In the genomic region with DNA sequence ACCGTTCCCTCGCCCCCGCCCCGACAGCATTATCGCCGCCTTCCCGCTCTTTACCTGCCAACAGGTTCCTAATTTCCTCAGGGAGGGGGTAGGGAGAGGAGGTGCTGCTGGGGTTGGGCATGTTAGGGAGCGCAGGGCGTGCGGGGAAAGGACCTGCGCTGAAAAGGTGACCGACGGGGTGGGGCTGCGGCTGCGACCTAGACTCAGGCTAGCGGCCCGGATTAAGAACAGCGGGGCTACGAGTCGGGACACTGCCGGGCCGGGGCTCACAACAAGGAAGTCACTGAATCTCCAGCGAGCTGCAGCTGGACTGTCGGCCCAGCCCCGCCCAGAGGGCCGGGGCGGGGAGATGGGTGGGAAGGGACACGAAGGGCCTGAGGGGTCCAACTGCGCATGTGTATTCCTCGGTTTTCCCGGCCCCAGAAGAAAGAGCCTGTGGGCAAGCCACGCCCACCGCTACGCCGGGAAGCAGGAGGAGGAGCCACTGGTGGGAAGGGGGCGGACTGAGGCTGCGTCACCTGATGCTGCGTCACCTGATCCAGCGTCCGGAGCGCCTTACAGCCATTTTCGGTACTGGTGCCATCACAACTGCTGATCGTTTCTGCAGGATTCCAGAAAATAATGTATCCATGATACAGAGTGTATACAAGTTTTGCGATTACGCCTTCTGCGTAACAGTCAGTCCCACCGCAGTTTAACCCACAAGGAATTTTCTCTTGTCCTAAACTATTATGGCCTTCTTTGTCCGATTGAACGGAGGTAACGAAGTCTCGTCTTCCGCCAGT, we compare ENCODE assay signal across 8 cellular contexts. TPM values are rescaled to one million over a fixed set of nuclear protein-coding genes. Genes with fewer than 3 reads are reported as not detected.
DNase-seq lines count a peak whose midpoint lies in the region; FAIRE-seq and TF ChIP-seq lines count a peak whose summit lies in the region.

A gene with protein sequence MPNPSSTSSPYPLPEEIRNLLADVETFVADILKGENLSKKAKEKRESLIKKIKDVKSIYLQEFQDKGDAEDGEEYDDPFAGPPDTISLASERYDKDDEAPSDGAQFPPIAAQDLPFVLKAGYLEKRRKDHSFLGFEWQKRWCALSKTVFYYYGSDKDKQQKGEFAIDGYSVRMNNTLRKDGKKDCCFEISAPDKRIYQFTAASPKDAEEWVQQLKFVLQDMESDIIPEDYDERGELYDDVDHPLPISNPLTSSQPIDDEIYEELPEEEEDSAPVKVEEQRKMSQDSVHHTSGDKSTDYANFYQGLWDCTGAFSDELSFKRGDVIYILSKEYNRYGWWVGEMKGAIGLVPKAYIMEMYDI (minus strand): TSS at position 282 of the 785 bp plus-strand sequence. CDS start 161 bp downstream, at position 121.

- peak within 1 kb of the TSS; percentile 80 for H3K4me3 Mint-ChIP-seq in activated naive CD4-positive, alpha-beta T cell treated with anti-CD3 and anti-CD28 coated beads, Interleukin-2, amount 10 ng/mL, durations not matched to agents 7 days and 5 days

- peak within 1 kb of the TSS; percentile 68 for H3K23ac ChIP-seq in neuronal stem cell (ENCODE audit: low read depth, low read length, poor library complexity)

- no peak within 1 kb of the TSS for H2BK12ac ChIP-seq in neuronal stem cell (ENCODE audit: low read length)

- peaks cover 26% of the 10 kb centered on the region for H3K4me1 Mint-ChIP-seq in activated naive CD4-positive, alpha-beta T cell treated with anti-CD3 and anti-CD28 coated beads, Interleukin-2, amount 10 ng/mL, durations not matched to agents 7 days and 5 days

- peak within 1 kb of the TSS; percentile 99 for H2AFZ ChIP-seq in neuronal stem cell (ENCODE audit: low read length)

- peak; percentile 99 for DNase-seq in ELR (ENCODE audit: low read depth)
- DNase-seq in H54 (ENCODE audit: insufficient read length, low spot score) = peak; percentile 89
- DNase-seq in MG63 = peak; percentile 97
- peak; percentile 100 for DNase-seq in SK-MEL-5 (ENCODE audit: low read depth, low spot score)
- peak; percentile 90 for DNase-seq in activated naive CD4-positive, alpha-beta T cell treated with anti-CD3 and anti-CD28 coated beads, Interleukin-2, amount 10 ng/mL, durations not matched to agents 7 days and 5 days
- DNase-seq in frontal cortex (ENCODE audit: low spot score in 2 of 2) = peak; percentile 70 to 85
- peak; percentile 97 for DNase-seq in neuronal stem cell (ENCODE audit: low spot score)

- no peaks in the 10 kb centered on the region for H3K79me1 ChIP-seq in neuronal stem cell (ENCODE audit: low read depth, low read length)

- no peak within 1 kb of the TSS for H3K4ac ChIP-seq in neuronal stem cell (ENCODE audit: low read length)

- H2BK15ac ChIP-seq in neuronal stem cell (ENCODE audit: low read length) = peak within 1 kb of the TSS; percentile 19

- CTCF ChIA-PET in activated naive CD4-positive, alpha-beta T cell treated with anti-CD3 and anti-CD28 coated beads, Interleukin-2, amount 10 ng/mL, durations not matched to agents 7 days and 5 days (lab: Charles Lee) = interaction anchor here (1.7 kb wide), 1 partner anchor 296 kb away, joined by 4 read pairs; no protein-coding TSS in a partner anchor

- no peak within 1 kb of the TSS for H2BK120ac ChIP-seq in neuronal stem cell (ENCODE audit: low read depth, low read length)

- peak within 1 kb of the TSS; percentile 39 for H3K14ac ChIP-seq in neuronal stem cell (ENCODE audit: low read length)

- peak within 1 kb of the TSS; percentile 85 for H3K9ac ChIP-seq in neuronal stem cell (ENCODE audit: low read depth, low read length, poor library complexity)

- H3K4me3 ChIP-seq in MG63 (peak within 1 kb of the TSS; percentile 91), neuronal stem cell (ENCODE audit: low read length in 2 of 2) (peak within 1 kb of the TSS; percentile 60 to 84)

- H3K36me3 ChIP-seq in MG63 (no peaks in the 10 kb centered on the region), neuronal stem cell (replicated peaks in 1 of 2; ENCODE audit: control insufficient read depth in 2 of 2, insufficient read depth in 2 of 2, low read length in 2 of 2) (no peaks in the 10 kb centered on the region)

- no peak within 1 kb of the TSS for H2AK5ac ChIP-seq in neuronal stem cell (ENCODE audit: low read depth, low read length)

- TF ChIP-seq POLR2A in H54 (IDR thresholded peaks at IDR 0.05; ENCODE audit: low read depth, low read length) = peak; percentile 88

- H3K4me1 ChIP-seq in neuronal stem cell (ENCODE audit: control insufficient read depth in 2 of 2, insufficient read depth in 1 of 2, low read depth in 1 of 2, low read length in 2 of 2) = peaks cover 0 to 2% of the 10 kb centered on the region in 2 donors

- H3K27me3 Mint-ChIP-seq in activated naive CD4-positive, alpha-beta T cell treated with anti-CD3 and anti-CD28 coated beads, Interleukin-2, amount 10 ng/mL, durations not matched to agents 7 days and 5 days = peaks cover 20% of the 10 kb centered on the region

- no CpG with 5 or more reads among the region's 52 CpGs for WGBS in neuronal stem cell (ENCODE audit: extremely low coverage in 2 of 2, insufficient read length in 2 of 2, insufficient replicate concordance in 1 of 2), 2 donors

- H3K4me2 ChIP-seq in neuronal stem cell (ENCODE audit: insufficient read depth, low read length, poor library complexity, severe bottlenecking) = peak within 1 kb of the TSS; percentile 99

- H3K27ac Mint-ChIP-seq in activated naive CD4-positive, alpha-beta T cell treated with anti-CD3 and anti-CD28 coated beads, Interleukin-2, amount 10 ng/mL, durations not matched to agents 7 days and 5 days = peak within 1 kb of the TSS; percentile 82

- H2BK5ac ChIP-seq in neuronal stem cell (ENCODE audit: low read length) = no peak within 1 kb of the TSS

- H3K18ac ChIP-seq in neuronal stem cell (ENCODE audit: low read length) = peak within 1 kb of the TSS; percentile 91

- peaks cover 3% of the 10 kb centered on the region for H3K9me3 Mint-ChIP-seq in activated naive CD4-positive, alpha-beta T cell treated with anti-CD3 and anti-CD28 coated beads, Interleukin-2, amount 10 ng/mL, durations not matched to agents 7 days and 5 days

- in situ Hi-C loops in SK-MEL-5 (cut with HindIII; ENCODE audit: low pct_unique_long_range_greater_than_20kb, low sequenced_read_pairs) = no loop called here

- H3K9me3 ChIP-seq in MG63 = no peaks in the 10 kb centered on the region
- peaks cover 0 to 4% of the 10 kb centered on the region in 2 donors for H3K9me3 ChIP-seq in neuronal stem cell (replicated peaks in 1 of 2; ENCODE audit: control insufficient read depth in 2 of 2, insufficient read depth in 1 of 2, low read depth in 1 of 2, low read length in 2 of 2)

- H3K36me3 Mint-ChIP-seq in activated naive CD4-positive, alpha-beta T cell treated with anti-CD3 and anti-CD28 coated beads, Interleukin-2, amount 10 ng/mL, durations not matched to agents 7 days and 5 days = peaks cover 3% of the 10 kb centered on the region

- H3K27ac ChIP-seq in neuronal stem cell (replicated peaks; ENCODE audit: low read length) = peak within 1 kb of the TSS; percentile 29

- FAIRE-seq in H54 (lab: Jason Lieb, UNC) = peak; percentile 100
- FAIRE-seq in frontal cortex (lab: Jason Lieb, UNC) = peak; percentile 3

- H4K91ac ChIP-seq in neuronal stem cell (ENCODE audit: low read depth, low read length, poor library complexity) = peak within 1 kb of the TSS; percentile 46

- TF ChIP-seq CTCF in subcutaneous adipose tissue (IDR thresholded peaks at IDR 0.05; ENCODE audit: low read depth) = no peak

- no peak within 1 kb of the TSS for H4K8ac ChIP-seq in neuronal stem cell (ENCODE audit: low read depth, low read length)

- H3K27me3 ChIP-seq in MG63 (no peaks in the 10 kb centered on the region), neuronal stem cell (ENCODE audit: control insufficient read depth in 3 of 3, insufficient read depth in 3 of 3, low read depth in 1 of 3, low read length in 3 of 3) (peaks cover 0 to 38% (median 6%) of the 10 kb centered on the region in 3 experiments)

RNA-seq across cellular contexts. Expression of the gene that starts here (rescaled TPM):
- 10.6 and 12.2 TPM in 2 replicates for total RNA-seq in MG63 (2014; rRNA removed; shearing (Covaris generic); ENCODE audit: low replicate concordance)
- total RNA-seq in SK-MEL-5 (2014; rRNA removed; shearing (Covaris generic)) = 37.1 and 41.8 TPM in 2 replicates
- 26.6 and 32.6 TPM in 2 replicates for polyA plus RNA-seq in SK-MEL-5 (2015; cell fraction: cytosol; rRNA removed)
- 12.7 and 12.8 TPM in 2 replicates for polyA plus RNA-seq in SK-MEL-5 (2015; cell fraction: nucleus; rRNA removed)
- 11.0 TPM for total RNA-seq in frontal cortex
- polyA plus RNA-seq in neuronal stem cell (2013, experiment 1 of 2) = 1.2 TPM
- 1.3 TPM for polyA plus RNA-seq in neuronal stem cell (2013, experiment 2 of 2)
- total RNA-seq in subcutaneous adipose tissue = 10 to 100 TPM; 27.5 to 45.2 (median 31.9) TPM

Comparison
In these comparisons a context has a peak if more than half of its experiments do, and no peak if none do; other contexts are left out.
1. Peak in every context shown above with its lines: DNase-seq, H3K4me3 ChIP-seq and H3K27ac ChIP-seq.